Comparison of ENCODE assay signal across 7 cellular contexts in the genomic region with DNA sequence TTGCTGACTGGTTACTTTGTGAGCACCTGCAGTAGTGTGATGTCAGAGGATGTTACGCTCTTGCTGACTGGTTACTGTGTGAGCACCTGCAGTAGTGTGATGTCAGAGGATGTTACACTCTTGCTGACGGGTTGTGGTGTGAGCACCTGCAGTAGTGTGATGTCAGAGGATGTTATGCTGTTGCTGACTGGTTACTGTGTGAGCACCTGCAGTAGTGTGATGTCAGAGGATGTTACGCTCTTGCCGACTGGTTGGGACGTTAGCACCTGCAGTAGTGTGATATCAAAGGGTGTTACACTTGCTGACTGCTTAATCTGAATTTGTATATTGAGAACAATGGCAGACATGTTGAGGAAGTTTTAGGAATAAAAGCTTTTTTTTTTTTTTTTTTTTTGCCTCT. TPM values are rescaled to one million over a fixed set of nuclear protein-coding genes. Genes with fewer than 3 reads are reported as not detected.
DNase-seq lines count a peak whose midpoint lies in the region; ATAC-seq, FAIRE-seq and TF ChIP-seq lines count a peak whose summit lies in the region.
"Not testable (repeated sequence)": the region's sequence is repeated elsewhere in the genome, so short reads cannot be mapped to it uniquely, and the experiment has no call there.
"Had no signal": no experiment of that assay in that cellular context is flagged by ENCODE, and none has a peak within 500 bp of the region (broad histone marks: within the 10 kb centered on the region; RNA-seq: fewer than 3 reads in every experiment).

No MANE protein-coding gene starts in this region.

- H3K27me3 Mint-ChIP-seq in T-helper 17 cell, result not testable (repeated sequence)

- H3K23ac ChIP-seq in neuronal stem cell (ENCODE audit: low read depth, low read length, poor library complexity), result not testable (repeated sequence)

- not testable (repeated sequence) for H2BK5ac ChIP-seq in neuronal stem cell (ENCODE audit: low read length)

- dilution Hi-C loops in endothelial cell of umbilical vein (cut with MboI; ENCODE audit: extremely low pct_ligation_motif_present, low sequenced_read_pairs), result not testable (repeated sequence)

- in situ Hi-C loops in K562 (cut with MboI), result not testable (repeated sequence)

- POLR2A ChIA-PET in K562 (lab: Yijun Ruan, JAX); endothelial cell of umbilical vein (lab: Charles Lee): not testable (repeated sequence)

- H2AFZ ChIP-seq in K562 (ENCODE audit: low read depth, low read length); endothelial cell of umbilical vein (ENCODE audit: low read depth, low read length); neuronal stem cell (ENCODE audit: low read length): not testable (repeated sequence)

- not testable (repeated sequence) for H3K4ac ChIP-seq in neuronal stem cell (ENCODE audit: low read length)

- not testable (repeated sequence) for H4K91ac ChIP-seq in neuronal stem cell (ENCODE audit: low read depth, low read length, poor library complexity)

- not testable (repeated sequence) for H2AK5ac ChIP-seq in neuronal stem cell (ENCODE audit: low read depth, low read length)

- DNase-seq in NAMALWA (ENCODE audit: low spot score), result peak; percentile 83
- DNase-seq in T-helper 17 cell; K562 (ENCODE audit: extremely low read depth in 1 of 4, low spot score in 3 of 4); neuronal stem cell (ENCODE audit: low spot score): not testable (repeated sequence)
- peak; percentile 25 for DNase-seq in endothelial cell of umbilical vein (ENCODE audit: low read depth, low spot score)
- DNase-seq in iris pigment epithelial cell (ENCODE audit: low read depth), result peak; percentile 26

- H3K4me3 Mint-ChIP-seq in T-helper 17 cell, result not testable (repeated sequence)

- peak overlapping the region; percentile 43 for H4K8ac ChIP-seq in neuronal stem cell (ENCODE audit: low read depth, low read length)

- H3K9ac ChIP-seq in K562 (ENCODE audit: insufficient read depth in 1 of 2, low read depth in 2 of 2, low read length in 2 of 2); endothelial cell of umbilical vein (replicated peaks; ENCODE audit: extremely low read depth, insufficient read depth, low read length); neuronal stem cell (ENCODE audit: low read depth, low read length, poor library complexity): not testable (repeated sequence)

- FAIRE-seq in K562 (lab: Jason Lieb, UNC); endothelial cell of umbilical vein (lab: Jason Lieb, UNC): not testable (repeated sequence)

- intact Hi-C loops in K562 (cut with micrococcal nuclease), result loop anchor here (10.0 kb wide), 1 partner anchor 150 kb away; no protein-coding TSS in a partner anchor
- intact Hi-C loops in endothelial cell of umbilical vein (cut with micrococcal nuclease), result not testable (repeated sequence)

- peaks cover 12% of the 10 kb centered on the region for H3K4me1 Mint-ChIP-seq in T-helper 17 cell

- H3K27ac Mint-ChIP-seq in T-helper 17 cell, result peak overlapping the region; percentile 44

- not testable (repeated sequence) for H3K9me3 ChIP-seq in T-helper 17 cell (ENCODE audit: control insufficient read depth, low read length, poor library complexity, severe bottlenecking); K562 (replicated peaks; ENCODE audit: control insufficient read depth, insufficient read depth, low read depth, low read length); endothelial cell of umbilical vein (replicated peaks; ENCODE audit: control insufficient read depth, insufficient read depth, low read length); neuronal stem cell (replicated peaks in 1 of 2; ENCODE audit: control insufficient read depth in 2 of 2, insufficient read depth in 1 of 2, low read depth in 1 of 2, low read length in 2 of 2)

- CTCF ChIA-PET in K562 (lab: Yijun Ruan, JAX; ENCODE audit: low intra/inter-chr PET ratio), result not testable (repeated sequence)
- CTCF ChIA-PET in endothelial cell of umbilical vein (lab: Charles Lee), result interaction anchor here (1.2 to 1.8 kb wide), 2 partner anchors 10 to 153 kb away, joined by 3 to 6 read pairs; no protein-coding TSS in a partner anchor

- not testable (repeated sequence) for H3K79me1 ChIP-seq in neuronal stem cell (ENCODE audit: low read depth, low read length)

- H3K14ac ChIP-seq in neuronal stem cell (ENCODE audit: low read length), result not testable (repeated sequence)

- H3K4me2 ChIP-seq in K562 (ENCODE audit: insufficient read depth, low read length); endothelial cell of umbilical vein (ENCODE audit: insufficient read depth, low read length); neuronal stem cell (ENCODE audit: insufficient read depth, low read length, poor library complexity, severe bottlenecking): not testable (repeated sequence)

- not testable (repeated sequence) for TF ChIP-seq POLR2A in K562 (conservative IDR thresholded peaks at IDR 0.05); endothelial cell of umbilical vein (IDR thresholded peaks at IDR 0.05; ENCODE audit: low read depth, low read length)

- TF ChIP-seq RAD21 in K562 (CRISPR knock-in tag; conservative IDR thresholded peaks at IDR 0.05 in 1 of 2, IDR thresholded peaks at IDR 0.05 in 1 of 2), result not testable (repeated sequence)

- not testable (repeated sequence) for H3K4me3 ChIP-seq in K562; endothelial cell of umbilical vein (replicated peaks in 1 of 3; ENCODE audit: insufficient read depth in 1 of 3, low read depth in 1 of 3, low read length in 3 of 3); neuronal stem cell (ENCODE audit: low read length in 2 of 2)

- peak overlapping the region; percentile 48 for H3K18ac ChIP-seq in neuronal stem cell (ENCODE audit: low read length)

- not testable (repeated sequence) for H3K9me1 ChIP-seq in K562 (ENCODE audit: control insufficient read depth, insufficient read depth, low read length); endothelial cell of umbilical vein (replicated peaks; ENCODE audit: control insufficient read depth, extremely low read depth, insufficient read depth, low read length)

- not testable (repeated sequence) for H2BK12ac ChIP-seq in neuronal stem cell (ENCODE audit: low read length)

- H4K20me1 ChIP-seq in K562 (replicated peaks; ENCODE audit: control insufficient read depth, insufficient read depth, low read length); endothelial cell of umbilical vein (replicated peaks; ENCODE audit: control insufficient read depth, extremely low read depth, insufficient read depth, low read length): not testable (repeated sequence)

- not testable (repeated sequence) for H2BK120ac ChIP-seq in neuronal stem cell (ENCODE audit: low read depth, low read length)

- not testable (repeated sequence) for H3K27me3 ChIP-seq in K562 (ENCODE audit: control insufficient read depth in 2 of 2, insufficient read depth in 2 of 2, low read length in 2 of 2); endothelial cell of umbilical vein (ENCODE audit: control insufficient read depth in 2 of 2, insufficient read depth in 2 of 2, low read length in 2 of 2); neuronal stem cell (ENCODE audit: control insufficient read depth in 3 of 3, insufficient read depth in 3 of 3, low read depth in 1 of 3, low read length in 3 of 3)

- not testable (repeated sequence) for H3K36me3 ChIP-seq in K562 (ENCODE audit: control insufficient read depth, insufficient read depth, low read length); endothelial cell of umbilical vein (ENCODE audit: control insufficient read depth in 2 of 2, extremely low read depth in 1 of 2, insufficient read depth in 2 of 2, low read length in 2 of 2); neuronal stem cell (replicated peaks in 1 of 2; ENCODE audit: control insufficient read depth in 2 of 2, insufficient read depth in 2 of 2, low read length in 2 of 2)

- not testable (repeated sequence) for TF ChIP-seq CTCF in K562 (IDR thresholded peaks at IDR 0.05 in 2 of 3, conservative IDR thresholded peaks at IDR 0.05 in 1 of 3; ENCODE audit: insufficient read depth in 2 of 3, low read depth in 1 of 3, low read length in 3 of 3); endothelial cell of umbilical vein (IDR thresholded peaks at IDR 0.05; ENCODE audit: extremely low read depth in 1 of 2, insufficient read depth in 1 of 2, low read depth in 1 of 2, low read length in 2 of 2)

- H3K79me2 ChIP-seq in K562 (ENCODE audit: control insufficient read depth, insufficient read depth, low read length); endothelial cell of umbilical vein (ENCODE audit: control insufficient read depth, insufficient read depth, low read length): not testable (repeated sequence)

- not testable (repeated sequence) for H3K27ac ChIP-seq in K562 (ENCODE audit: extremely low read depth, low read depth, low read length); endothelial cell of umbilical vein (ENCODE audit: insufficient read depth, low read depth, low read length); neuronal stem cell (replicated peaks; ENCODE audit: low read length)

- TF ChIP-seq EP300 in K562 (IDR thresholded peaks at IDR 0.05; ENCODE audit: low read length), result not testable (repeated sequence)

- not testable (repeated sequence) for H3K36me3 Mint-ChIP-seq in T-helper 17 cell (ENCODE audit: low read depth)

- H3K4me1 ChIP-seq in K562 (replicated peaks in 1 of 2; ENCODE audit: control insufficient read depth in 2 of 2, insufficient read depth in 2 of 2, low read length in 2 of 2), result peaks cover 21 to 26% of the 10 kb centered on the region in 2 experiments
- H3K4me1 ChIP-seq in endothelial cell of umbilical vein (ENCODE audit: control insufficient read depth, extremely low read depth, insufficient read depth, low read length); neuronal stem cell (ENCODE audit: control insufficient read depth in 2 of 2, insufficient read depth in 1 of 2, low read depth in 1 of 2, low read length in 2 of 2): not testable (repeated sequence)

- BruUV-seq in K562 (replicated peaks; lab: Mats Ljungman, UMichigan); endothelial cell of umbilical vein (replicated peaks; lab: Mats Ljungman, UMichigan): not testable (repeated sequence)

- 42% methylated on average over 5 of the region's 5 CpGs for WGBS in K562 (ENCODE audit: insufficient coverage, low coverage, missing lambda C conversion rate)
- WGBS in neuronal stem cell (ENCODE audit: extremely low coverage in 2 of 2, insufficient read length in 2 of 2, insufficient replicate concordance in 1 of 2), 2 donors, result no CpG with 5 or more reads among the region's 5 CpGs

- not testable (repeated sequence) for ATAC-seq in T-helper 17 cell, K562

- H2BK15ac ChIP-seq in neuronal stem cell (ENCODE audit: low read length), result not testable (repeated sequence)

RNA-seq across cellular contexts. Expression of a gene that starts 5.2 kb away (rescaled TPM):
- total RNA-seq in T-helper 17 cell (1 to 10 TPM; 2.6 TPM), K562 (2014; rRNA removed) (6.8 and 8.4 TPM in 2 replicates), K562 (2014; rRNA removed; fragmentation: Illumina TruSeq; extraction: Trizol) (3.0 and 3.3 TPM in 2 replicates), K562 (2015; rRNA removed; fragmentation: Illumina TruSeq; extraction: Trizol) (3.8 and 4.5 TPM in 2 replicates), K562 (2021) (10.5 and 11.7 TPM in 2 replicates), endothelial cell of umbilical vein (1.3 and 2.3 TPM in 2 replicates)
- 21.6 and 62.0 TPM in 2 replicates for total RNA-seq in K562 (2011; cell fraction: chromatin; rRNA removed; ENCODE audit: low replicate concordance)
- 25.8 and 34.5 TPM in 2 replicates for total RNA-seq in K562 (2011; cell fraction: nucleolus; rRNA removed)
- total RNA-seq in K562 (2011; cell fraction: nucleoplasm; rRNA removed), result 24.9 and 29.2 TPM in 2 replicates
- polyA plus RNA-seq in K562 (2011; rRNA removed) (4.0 and 4.8 TPM in 2 replicates), K562 (2014; fragmentation: Illumina TruSeq; extraction: Trizol) (3.7 and 4.9 TPM in 2 replicates), K562 (2014; fragmentation: Nextera tagmentation; extraction: Ambion mirVana) (under 1 TPM; 0.35 to 0.52 TPM), K562 (2014; rRNA removed) (8.1 and 8.6 TPM in 2 replicates), endothelial cell of umbilical vein (0.59 and 1.2 TPM in 2 replicates)
- 3.0 and 7.4 TPM in 2 replicates for polyA plus RNA-seq in K562 (2011; cell fraction: cytosol; rRNA removed)
- polyA plus RNA-seq in K562 (2011; cell fraction: nucleus; rRNA removed), result 17.2 and 37.9 TPM in 2 replicates
- polyA plus RNA-seq in K562 (2012), result 6.7 and 10.6 TPM in 2 replicates
- polyA minus RNA-seq in K562 (2011; rRNA and poly(A)+ RNA removed), result 2.2 and 4.0 TPM in 2 replicates
- 1.9 and 4.6 TPM in 2 replicates for polyA minus RNA-seq in K562 (2011; cell fraction: cytosol; rRNA and poly(A)+ RNA removed)
- 11.0 and 16.4 TPM in 2 replicates for polyA minus RNA-seq in K562 (2011; cell fraction: nucleus; rRNA and poly(A)+ RNA removed)
- 0.45 and 0.63 TPM in 2 replicates for polyA plus RNA-seq in endothelial cell of umbilical vein (2011; cell fraction: cytosol; rRNA removed)
- polyA plus RNA-seq in endothelial cell of umbilical vein (2011; cell fraction: nucleus; rRNA removed), result 1.4 and 1.9 TPM in 2 replicates
- 0.47 and 1.3 TPM in 2 replicates for polyA plus RNA-seq in endothelial cell of umbilical vein (2012)
- polyA minus RNA-seq in endothelial cell of umbilical vein, result 0.76 and 1.8 TPM in 2 replicates
- polyA minus RNA-seq in endothelial cell of umbilical vein (2011; cell fraction: cytosol; rRNA and poly(A)+ RNA removed), result 1.7 TPM
- 1.9 and 2.0 TPM in 2 replicates for polyA minus RNA-seq in endothelial cell of umbilical vein (2011; cell fraction: nucleus; rRNA and poly(A)+ RNA removed)
- polyA plus RNA-seq in neuronal stem cell (2013, experiment 1 of 2), result 4.6 TPM
- 5.0 TPM for polyA plus RNA-seq in neuronal stem cell (2013, experiment 2 of 2)
- polyA plus RNA-seq: IgD-negative memory B cell had no signal
